ENCODE assay signal across 19 cellular contexts in genomic region chr6:78832091-78832808, GRCh38. TPM values are rescaled to one million over a fixed set of nuclear protein-coding genes. Genes with fewer than 3 reads are reported as not detected.
DNase-seq lines count a peak whose midpoint lies in the region; ATAC-seq and TF ChIP-seq lines count a peak whose summit lies in the region.
"Had no signal": no experiment of that assay in that cellular context is flagged by ENCODE, and none has a peak within 500 bp of the region (broad histone marks: within the 10 kb centered on the region; RNA-seq: fewer than 3 reads in every experiment).

No MANE protein-coding gene starts in this region.

- CTCF ChIA-PET in T-cell (lab: Charles Lee), result interaction anchor here in 1 of 2 donors (0.6 kb wide), 1 partner anchor 103 kb away, joined by 4 read pairs; no protein-coding TSS in a partner anchor

- H3K27ac ChIP-seq in left ventricle myocardium inferior (replicated peaks), result peak overlapping the region; percentile 16
- no peak overlapping the region for H3K27ac ChIP-seq in heart right ventricle
- peak overlapping the region; percentile 9 to 59 (median 20) for H3K27ac ChIP-seq in body of pancreas
- H3K27ac ChIP-seq: C4-2B, RWPE1 had no signal

- TF ChIP-seq POLR2A in body of pancreas (IDR thresholded peaks at IDR 0.05), result no peak

- H3K27ac Mint-ChIP-seq in T-cell, result no peak overlapping the region
- H3K27ac Mint-ChIP-seq: nephron progenitor cell had no signal

- H3K27me3 ChIP-seq in left ventricle myocardium inferior (ENCODE audit: low read depth), result no peaks in the 10 kb centered on the region
- H3K27me3 ChIP-seq in heart right ventricle, result peaks cover 0 to 3% (median 0%) of the 10 kb centered on the region in 7 donors
- H3K27me3 ChIP-seq in body of pancreas, result no peaks in the 10 kb centered on the region

- no peaks in the 10 kb centered on the region for H3K9me3 Mint-ChIP-seq in T-cell
- H3K9me3 Mint-ChIP-seq: nephron progenitor cell had no signal

- peaks cover 18 to 23% of the 10 kb centered on the region in 2 donors for H3K27me3 Mint-ChIP-seq in T-cell

- POLR2A ChIA-PET in T-cell (lab: Charles Lee), result interaction anchor here in 1 of 2 donors (0.6 kb wide), 1 partner anchor 1643 kb away, joined by 3 read pairs; no protein-coding TSS in a partner anchor

- H3K4me3 ChIP-seq in left ventricle myocardium inferior, result no peak overlapping the region
- H3K4me3 ChIP-seq in heart right ventricle, result no peak overlapping the region
- H3K4me3 ChIP-seq in body of pancreas, result no peak overlapping the region
- H3K4me3 ChIP-seq: K562 had no signal

- no peaks in the 10 kb centered on the region for H3K36me3 Mint-ChIP-seq in T-cell

- H3K4me3 Mint-ChIP-seq in T-cell, result no peak overlapping the region
- H3K4me3 Mint-ChIP-seq: nephron progenitor cell had no signal

- H3K4me1 Mint-ChIP-seq in T-cell, result no peaks in the 10 kb centered on the region
- H3K4me1 Mint-ChIP-seq: nephron progenitor cell had no signal

- DNase-seq in left ventricle myocardium inferior (no peak), heart right ventricle (no peak), body of pancreas (peak; percentile 20 to 62 (median 28)), OCI-M1 (lab: John Stamatoyannopoulos, UW) (no peak), NCI-H774 (lab: John Stamatoyannopoulos, UW) (no peak), T-cell (no peak)
- DNase-seq: activated CD4-positive, CD25-positive, alpha-beta regulatory T cell; activated CD8-positive, alpha-beta memory T cell treated with anti-CD3 and anti-CD28 coated beads, Interleukin-2, amount 50 U/mL, for 48 hours; activated naive CD4-positive, alpha-beta T cell; DMS53; effector CD4-positive, alpha-beta T cell; NCI-H1417 treated with DMSO at 0.1 percent for 48 hours; NCI-H524 treated with DMSO at 0.1 percent for 48 hours; nephron progenitor cell had no signal

- intact Hi-C loops in left ventricle myocardium inferior (cut with micrococcal nuclease) (no loop called here), heart right ventricle (cut with DNase I) (no loop called here), body of pancreas (cut with DNase I) (no loop called here)

- peaks cover 13% of the 10 kb centered on the region for H3K4me1 ChIP-seq in left ventricle myocardium inferior
- peaks cover 0 to 13% (median 0%) of the 10 kb centered on the region in 9 donors for H3K4me1 ChIP-seq in heart right ventricle
- H3K4me1 ChIP-seq in body of pancreas, result peaks cover 26% of the 10 kb centered on the region

- H3K36me3 ChIP-seq in left ventricle myocardium inferior, result no peaks in the 10 kb centered on the region
- H3K36me3 ChIP-seq in heart right ventricle, result no peaks in the 10 kb centered on the region
- H3K36me3 ChIP-seq in body of pancreas (replicated peaks in 1 of 2; ENCODE audit: insufficient read depth in 1 of 2, low read depth in 2 of 2), result no peaks in the 10 kb centered on the region

- TF ChIP-seq CTCF in left ventricle myocardium inferior (IDR thresholded peaks at IDR 0.05; ENCODE audit: borderline replicate concordance), result no peak
- TF ChIP-seq CTCF in heart right ventricle (IDR thresholded peaks at IDR 0.05), result no peak
- TF ChIP-seq CTCF in body of pancreas (IDR thresholded peaks at IDR 0.05), result no peak

- H3K9me3 ChIP-seq in left ventricle myocardium inferior (replicated peaks) (no peaks in the 10 kb centered on the region), heart right ventricle (no peaks in the 10 kb centered on the region), body of pancreas (no peaks in the 10 kb centered on the region)

- no peak for ATAC-seq in heart right ventricle
- peak; percentile 67 for ATAC-seq in HG03066 (IDR thresholded peaks at IDR 0.05; ENCODE audit: low read depth, unreplicated experiment)
- peak; percentile 56 for ATAC-seq in body of pancreas
- no peak for ATAC-seq in GM18868 (IDR thresholded peaks at IDR 0.05; ENCODE audit: unreplicated experiment)
- no peak for ATAC-seq in T-cell (replicated peaks in 1 of 4)
- ATAC-seq: K562 had no signal

RNA-seq across cellular contexts. Expression of gene IRAK1BP1, which starts 35.1 kb away (rescaled TPM):
- total RNA-seq in left ventricle myocardium inferior, result 4.7 TPM
- total RNA-seq in heart right ventricle, result 1 to 10 TPM; 2.0 to 6.9 (median 3.2) TPM
- 1 to 10 TPM; 1.1 to 5.4 TPM for polyA plus RNA-seq in heart right ventricle
- total RNA-seq in body of pancreas, result 1 to 10 TPM; 6.9 to 9.3 TPM
- total RNA-seq in T-cell, result 1 to 10 TPM; 2.1 to 5.5 (median 4.4) TPM

Comparison
In these comparisons a context has a peak if more than half of its experiments do, and no peak if none do; other contexts are left out.
1. H3K27ac ChIP-seq: peak in left ventricle myocardium inferior (single experiment) and body of pancreas (4 of 4); none in heart right ventricle (0 of 10).
2. DNase-seq: peak in body of pancreas (4 of 4); none in left ventricle myocardium inferior (single experiment), heart right ventricle (0 of 2), OCI-M1 (single experiment), NCI-H774 (single experiment) and T-cell (0 of 34).
3. ATAC-seq: peak in HG03066 (single experiment) and body of pancreas (single experiment); none in heart right ventricle (0 of 8), GM18868 (single experiment) and T-cell (0 of 4).